Comparison of ENCODE assay signal across 6 cellular contexts in genomic region chr18:5421981-5422380, GRCh38.
"Had no signal": no experiment of that assay in that cellular context is flagged by ENCODE, and none has a peak within 500 bp of the region (broad histone marks: within the 10 kb centered on the region; RNA-seq: fewer than 3 reads in every experiment).

No MANE protein-coding gene starts in this region.

- H3K36me3 Mint-ChIP-seq: IgD-negative memory B cell had no signal

- H3K27ac Mint-ChIP-seq: HFFc6, IgD-negative memory B cell had no signal

- DNase-seq: GM23248, GOT3, H7, HFFc6, KBM-7 had no signal

- H3K9me3 Mint-ChIP-seq: IgD-negative memory B cell had no signal

- H3K4me3 Mint-ChIP-seq: HFFc6, IgD-negative memory B cell had no signal
